In the genomic region with DNA sequence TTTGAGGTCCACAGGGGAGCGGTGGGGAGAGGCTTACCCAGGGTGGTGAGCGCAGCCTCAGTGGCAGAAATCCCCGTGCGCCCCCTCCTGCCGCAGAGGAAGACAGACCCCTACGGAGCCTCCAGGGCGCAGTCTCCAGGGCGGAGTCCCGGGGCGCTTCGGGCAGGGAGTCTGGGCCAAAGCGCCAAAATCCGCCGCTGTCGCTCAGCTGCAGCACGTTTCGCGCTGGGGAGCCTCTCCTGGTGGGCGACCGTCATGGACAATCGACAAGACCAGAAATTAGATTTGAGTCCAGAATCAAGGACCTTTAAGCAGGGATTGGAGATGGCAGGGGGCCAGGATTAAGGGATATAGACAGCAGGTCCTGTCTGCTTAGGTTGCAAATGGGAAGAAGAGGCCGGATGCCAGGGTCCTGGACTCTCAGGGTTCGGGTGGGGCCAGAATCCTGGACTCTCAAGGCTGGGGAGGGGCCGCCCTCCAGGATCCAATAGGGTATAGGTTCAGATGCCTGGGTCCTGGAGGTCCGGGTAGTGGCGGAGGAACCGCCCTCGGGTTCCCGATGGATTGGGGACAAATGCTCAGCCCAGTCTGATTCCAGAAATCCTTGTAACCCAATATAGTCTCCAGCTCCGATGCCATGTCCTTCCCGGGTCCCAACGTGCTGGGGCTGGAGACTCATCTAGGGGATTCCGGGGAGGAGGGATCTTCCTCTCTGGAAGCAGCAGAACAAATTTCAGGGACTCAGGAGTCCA, we compare ENCODE assay signal across 12 cellular contexts. TPM values are rescaled to one million over a fixed set of nuclear protein-coding genes. Genes with fewer than 3 reads are reported as not detected.
DNase-seq lines count a peak whose midpoint lies in the region; ATAC-seq, FAIRE-seq and TF ChIP-seq lines count a peak whose summit lies in the region.
"Had no signal": no experiment of that assay in that cellular context is flagged by ENCODE, and none has a peak within 500 bp of the region (broad histone marks: within the 10 kb centered on the region; RNA-seq: fewer than 3 reads in every experiment).

No MANE protein-coding gene starts in this region.

- H3K4me3 ChIP-seq in HUES6 (ENCODE audit: low read depth, low read length) (peak overlapping the region; percentile 60), astrocyte (ENCODE audit: insufficient read depth, low read depth, low read length) (no peak overlapping the region), lower lobe of right lung (no peak overlapping the region), thyroid gland (replicated peaks in 1 of 3) (no peak overlapping the region)
- H3K4me3 ChIP-seq: tibial artery had no signal

- H3K4me3 Mint-ChIP-seq in Calu3 (ENCODE audit: low read depth, unreplicated experiment) (peak overlapping the region; percentile 60), astrocyte (ENCODE audit: unreplicated experiment) (no peak overlapping the region)

- WGBS in thyroid gland, 2 donors, result 6 to 7% methylated on average over 16 to 30 of the region's 33 CpGs

- intact Hi-C loops in Calu3 (cut with micrococcal nuclease; ENCODE audit: unreplicated experiment), result loop anchor here (2.0 to 10.0 kb wide), 3 partner anchors 191 to 603 kb away; a partner anchor contains a TSS
- intact Hi-C loops in lower lobe of right lung (cut with DNase I), result loop anchor here (10.0 kb wide), 1 partner anchor 63 kb away; no protein-coding TSS in a partner anchor
- intact Hi-C loops in thyroid gland (cut with DNase I), result loop anchor here (10.0 kb wide), 1 partner anchor 193 kb away; a partner anchor contains a TSS

- H3K27ac ChIP-seq in HUES6 (ENCODE audit: low read depth, low read length) (no peak overlapping the region), astrocyte (ENCODE audit: low read depth, low read length) (no peak overlapping the region), lower lobe of right lung (no peak overlapping the region), thyroid gland (no peak overlapping the region)
- H3K27ac ChIP-seq: neutrophil, tibial artery had no signal

- CTCF ChIA-PET in Calu3 (lab: Charles Lee), result interaction anchor here (0.5 to 5.3 kb wide), 19 partner anchors 8 to 748 kb away, joined by 3 to 76 read pairs (median 4); a partner anchor contains a TSS

- H3K4me1 Mint-ChIP-seq in Calu3 (ENCODE audit: low read depth, unreplicated experiment), result peaks cover 23% of the 10 kb centered on the region
- H3K4me1 Mint-ChIP-seq in astrocyte (ENCODE audit: low read depth, unreplicated experiment), result no peaks in the 10 kb centered on the region

- H3K27ac Mint-ChIP-seq in Calu3 (ENCODE audit: unreplicated experiment), result no peak overlapping the region
- no peak overlapping the region for H3K27ac Mint-ChIP-seq in astrocyte (ENCODE audit: unreplicated experiment)

- BruUV-seq in Calu3 (replicated peaks; lab: Mats Ljungman, UMichigan), result no TSS peak

- H3K4me1 ChIP-seq in HUES6 (ENCODE audit: control insufficient read depth, insufficient read depth, low read length), result peaks cover 6% of the 10 kb centered on the region; the same call in 1 of the 2 replicates
- no peaks in the 10 kb centered on the region for H3K4me1 ChIP-seq in astrocyte (ENCODE audit: insufficient read depth, low read length)
- peaks cover 12% of the 10 kb centered on the region for H3K4me1 ChIP-seq in lower lobe of right lung
- no peaks in the 10 kb centered on the region for H3K4me1 ChIP-seq in thyroid gland

- H3K9me3 Mint-ChIP-seq in Calu3 (ENCODE audit: low read depth, unreplicated experiment), result no peaks in the 10 kb centered on the region
- H3K9me3 Mint-ChIP-seq in astrocyte (ENCODE audit: unreplicated experiment), result peaks cover 8% of the 10 kb centered on the region

- no peak for TF ChIP-seq POLR2A in thyroid gland (IDR thresholded peaks at IDR 0.05)

- no peaks in the 10 kb centered on the region for H3K79me2 ChIP-seq in astrocyte (ENCODE audit: insufficient read depth, low read length)

- H3K36me3 Mint-ChIP-seq in Calu3 (ENCODE audit: insufficient read depth, unreplicated experiment) (peaks cover 5% of the 10 kb centered on the region), astrocyte (ENCODE audit: low read depth, unreplicated experiment) (no peaks in the 10 kb centered on the region)

- H3K9ac ChIP-seq in HUES6 (ENCODE audit: low read length), result no peak overlapping the region
- no peak overlapping the region for H3K9ac ChIP-seq in astrocyte (ENCODE audit: low read length)

- H3K4me2 ChIP-seq in astrocyte (ENCODE audit: low read length), result peak overlapping the region; percentile 72

- H4K20me1 ChIP-seq in astrocyte (ENCODE audit: insufficient read depth, low read length), result no peaks in the 10 kb centered on the region

- ATAC-seq in lower lobe of right lung, result peak; percentile 38 to 45
- no peak for ATAC-seq in HG02610 (IDR thresholded peaks at IDR 0.05; ENCODE audit: unreplicated experiment)

- TF ChIP-seq CTCF in Calu3 (IDR thresholded peaks at IDR 0.05; ENCODE audit: unreplicated experiment) (no peak), astrocyte (IDR thresholded peaks at IDR 0.05; ENCODE audit: insufficient read depth, low read depth, low read length) (no peak), lower lobe of right lung (IDR thresholded peaks at IDR 0.05) (no peak), thyroid gland (IDR thresholded peaks at IDR 0.05) (no peak)

- H3K27me3 ChIP-seq in HUES6 (ENCODE audit: control insufficient read depth, insufficient read depth, low read length), result peaks cover 67% of the 10 kb centered on the region
- H3K27me3 ChIP-seq in astrocyte (ENCODE audit: insufficient read depth, low read length), result peaks cover 58% of the 10 kb centered on the region
- H3K27me3 ChIP-seq in lower lobe of right lung (ENCODE audit: low read depth), result peaks cover 59% of the 10 kb centered on the region
- H3K27me3 ChIP-seq in thyroid gland, result peaks cover 15% of the 10 kb centered on the region

- H3K36me3 ChIP-seq in HUES6 (ENCODE audit: control insufficient read depth, insufficient read depth, low read length), result no peaks in the 10 kb centered on the region
- no peaks in the 10 kb centered on the region for H3K36me3 ChIP-seq in astrocyte (ENCODE audit: insufficient read depth, low read length)
- H3K36me3 ChIP-seq in lower lobe of right lung, result no peaks in the 10 kb centered on the region
- H3K36me3 ChIP-seq in thyroid gland, result no peaks in the 10 kb centered on the region
- H3K36me3 ChIP-seq: neutrophil, tibial artery had no signal

- DNase-seq in Calu3 (no peak), astrocyte (ENCODE audit: low read depth) (no peak), lower lobe of right lung (no peak), OCI-M1 (lab: John Stamatoyannopoulos, UW) (no peak), thyroid gland (no peak)
- DNase-seq in stimulated activated CD8-positive, alpha-beta memory T cell treated with anti-CD3 and anti-CD28 coated beads, Interleukin-4, amount 100 ng/mL, for 48 hours, result no peak

- H2AFZ ChIP-seq in astrocyte (ENCODE audit: low read depth, low read length), result peak overlapping the region; percentile 71

- FAIRE-seq in astrocyte (lab: Jason Lieb, UNC), result no peak
- FAIRE-seq: D721Med, islet of Langerhans had no signal

- no peaks in the 10 kb centered on the region for H3K9me3 ChIP-seq in HUES6 (ENCODE audit: control insufficient read depth, insufficient read depth, low read depth, low read length)
- H3K9me3 ChIP-seq in astrocyte (ENCODE audit: insufficient read depth, low read depth, low read length), result no peaks in the 10 kb centered on the region
- H3K9me3 ChIP-seq in lower lobe of right lung, result no peaks in the 10 kb centered on the region
- no peaks in the 10 kb centered on the region for H3K9me3 ChIP-seq in thyroid gland
- H3K9me3 ChIP-seq: neutrophil, tibial artery had no signal

- H3K27me3 Mint-ChIP-seq in Calu3 (ENCODE audit: unreplicated experiment) (peaks cover 66% of the 10 kb centered on the region), astrocyte (ENCODE audit: low read depth, unreplicated experiment) (peaks cover 55% of the 10 kb centered on the region)

RNA-seq across cellular contexts. Expression of a gene that starts 7.9 kb away (rescaled TPM):
- total RNA-seq in Calu3 (2022) (161 and 230 TPM in 2 replicates), astrocyte (94.9 and 105 TPM in 2 replicates), lower lobe of right lung (1,079 TPM), thyroid gland (100 to 1,000 TPM; 382 to 717 (median 457) TPM)
